ENCODE assay signal across 2 cellular contexts in genomic region chr19:18650048-18650435, GRCh38.
TF ChIP-seq lines count a peak whose summit lies in the region.

No MANE protein-coding gene starts in this region.

TF ChIP-seq in IMR-90, 13 proteins besides CTCF, POLR2A, EP300 and RAD21:
- TF ChIP-seq USF2 (IDR thresholded peaks at IDR 0.05; ENCODE audit: low read depth, low read length): peak; percentile 21; the same call in 1 of the 2 replicates
- TF ChIP-seq CHD1 (IDR thresholded peaks at IDR 0.05; ENCODE audit: low read depth, low read length): no peak; the same call in 1 of the 2 replicates

TF ChIP-seq in H1, 55 proteins besides CTCF, POLR2A, EP300 and RAD21:
- TF ChIP-seq CEBPB (IDR thresholded peaks at IDR 0.05; ENCODE audit: low read depth, low read length): no peak
- TF ChIP-seq CREB1 (IDR thresholded peaks at IDR 0.05): no peak
